ENCODE assay signal across 27 cellular contexts in genomic region chr7:105910172-105910571, GRCh38.
"Had no signal": no experiment of that assay in that cellular context is flagged by ENCODE, and none has a peak within 500 bp of the region (broad histone marks: within the 10 kb centered on the region; RNA-seq: fewer than 3 reads in every experiment).

No MANE protein-coding gene starts in this region.

- H3K27ac ChIP-seq: brain microvascular endothelial cell, KMS-11, SJCRH30, SK-N-MC, WERI-Rb-1 had no signal

- H3K27me3 Mint-ChIP-seq: activated naive CD4-positive, alpha-beta T cell treated with anti-CD3 and anti-CD28 coated beads, Interleukin-2, amount 50 U/mL, for 24 hours; activated T-cell treated with anti-CD3 and anti-CD28 coated beads, Interleukin-2, amount 50 U/mL, for 24 hours had no signal

- H3K36me3 ChIP-seq: brain microvascular endothelial cell, SJCRH30, WERI-Rb-1 had no signal

- H3K9ac ChIP-seq: KMS-11 had no signal

- ATAC-seq: Panc1 had no signal

- DNase-seq: activated CD4-positive, alpha-beta T cell treated with anti-CD3 and anti-CD28 coated beads for 1 hour; activated CD4-positive, alpha-beta T cell treated with anti-CD3 and anti-CD28 coated beads, Interleukin-2, amount 50 U/mL, for 4 hours; activated CD4-positive, CD25-positive, alpha-beta regulatory T cell; activated gamma-delta T cell; activated T-cell treated with anti-CD3 and anti-CD28 coated beads, Interleukin-2, amount 50 U/mL, for 24 hours; amniotic stem cell; aorta; brain microvascular endothelial cell; central memory CD4-positive, alpha-beta T cell; MM.1S; MV-4-11; NCI-H1092; NCI-H1436 treated with DMSO at 0.1 percent for 48 hours; NCI-H1694 treated with DMSO at 0.1 percent for 48 hours; NCI-H2029; NCI-H2171; NCI-H446; NCI-H510A treated with DMSO at 0.1 percent for 48 hours; SHP77; SJCRH30; T1000; WERI-Rb-1 had no signal

- H3K27ac Mint-ChIP-seq: activated naive CD4-positive, alpha-beta T cell treated with anti-CD3 and anti-CD28 coated beads, Interleukin-2, amount 50 U/mL, for 24 hours; activated T-cell treated with anti-CD3 and anti-CD28 coated beads, Interleukin-2, amount 50 U/mL, for 24 hours; activated T-helper 2 cell treated with anti-CD3 and anti-CD28 coated beads, Interferon-gamma antibody, Interleukin-2, Interleukin-4, amounts not matched to agents 10 μg/mL and 5 μg/mL and 100 μg/mL, durations not matched to agents 14 hours and 24 hours and 36 hours had no signal

- H3K4me1 ChIP-seq: SJCRH30 had no signal

- H3K4me2 ChIP-seq: KMS-11 had no signal

- H3K4me3 Mint-ChIP-seq: activated naive CD4-positive, alpha-beta T cell treated with anti-CD3 and anti-CD28 coated beads, Interleukin-2, amount 50 U/mL, for 24 hours; activated T-cell treated with anti-CD3 and anti-CD28 coated beads, Interleukin-2, amount 50 U/mL, for 24 hours had no signal

- H3K4me3 ChIP-seq: SJCRH30, SK-N-MC had no signal

- H3K27me3 ChIP-seq: brain microvascular endothelial cell, SJCRH30 had no signal
